ENCODE assay signal across 8 cellular contexts in genomic region chr9:120579139-120579749, GRCh38. TPM values are rescaled to one million over a fixed set of nuclear protein-coding genes. Genes with fewer than 3 reads are reported as not detected.
A peak's percentile ranks its signal among the peaks of the same experiment; 100 is the strongest.
DNase-seq lines count a peak whose midpoint lies in the region; ATAC-seq and TF ChIP-seq lines count a peak whose summit lies in the region.

No MANE protein-coding gene starts in this region.

- peak overlapping the region; percentile 62 to 86 (median 76) for H3K27ac ChIP-seq in Peyer's patch

- ATAC-seq in Right ventricle myocardium superior (ENCODE audit: poor library complexity) (peak; percentile 4), natural killer cell (no peak), HG03175 (IDR thresholded peaks at IDR 0.05; ENCODE audit: unreplicated experiment) (no peak), GM21360 (IDR thresholded peaks at IDR 0.05; ENCODE audit: unreplicated experiment) (no peak)

- H3K27me3 Mint-ChIP-seq in natural killer cell (ENCODE audit: low read depth in 2 of 2): no peaks in the 10 kb centered on the region

- peak overlapping the region; percentile 92 to 95 for H3K27ac Mint-ChIP-seq in natural killer cell

- TF ChIP-seq POLR2A in Peyer's patch (IDR thresholded peaks at IDR 0.05): no peak

- H3K9me3 Mint-ChIP-seq in natural killer cell: no peaks in the 10 kb centered on the region

- peaks cover 0 to 12% (median 5%) of the 10 kb centered on the region in 4 donors for H3K4me1 ChIP-seq in Peyer's patch
- no peaks in the 10 kb centered on the region for H3K4me1 ChIP-seq in endocrine pancreas (ENCODE audit: control insufficient read depth, insufficient read depth, low read length)

- H3K36me3 Mint-ChIP-seq in natural killer cell: no peaks in the 10 kb centered on the region

- peak overlapping the region; percentile 45 for H3K9ac ChIP-seq in endocrine pancreas (ENCODE audit: control insufficient read depth, insufficient read depth, low read length)

- peak overlapping the region; percentile 73 to 98 (median 93) for H3K4me3 ChIP-seq in Peyer's patch
- H3K4me3 ChIP-seq in endocrine pancreas (ENCODE audit: control insufficient read depth, insufficient read depth, low read length): peak overlapping the region; percentile 70

- TF ChIP-seq CTCF in Peyer's patch (IDR thresholded peaks at IDR 0.05) (no peak), natural killer cell (IDR thresholded peaks at IDR 0.05) (no peak)

- no peak for DNase-seq in Right ventricle myocardium superior
- DNase-seq in cardiac septum (ENCODE audit: low spot score): no peak
- no peak for DNase-seq in Peyer's patch
- no peak for DNase-seq in natural killer cell
- DNase-seq in NCI-H1105 (lab: John Stamatoyannopoulos, UW): no peak

- peak overlapping the region; percentile 96 for H3K4me3 Mint-ChIP-seq in natural killer cell

- peaks cover 0 to 4% (median 0%) of the 10 kb centered on the region in 4 donors for H3K9me3 ChIP-seq in Peyer's patch
- H3K9me3 ChIP-seq in endocrine pancreas (ENCODE audit: control insufficient read depth, low read length): no peaks in the 10 kb centered on the region

- H3K27me3 ChIP-seq in Peyer's patch (no peaks in the 10 kb centered on the region), endocrine pancreas (ENCODE audit: control insufficient read depth, insufficient read depth, low read length) (no peaks in the 10 kb centered on the region)

- H3K36me3 ChIP-seq in Peyer's patch (no peaks in the 10 kb centered on the region), endocrine pancreas (ENCODE audit: control insufficient read depth, insufficient read depth, low read length) (no peaks in the 10 kb centered on the region)

- intact Hi-C loops in Right ventricle myocardium superior (cut with DNase I) (no loop called here), cardiac septum (cut with DNase I) (no loop called here), natural killer cell (cut with micrococcal nuclease) (no loop called here)

- peaks cover 29 to 45% of the 10 kb centered on the region in 2 donors for H3K4me1 Mint-ChIP-seq in natural killer cell

RNA-seq across cellular contexts. Expression of gene CDK5RAP2, which starts 0.7 kb away (rescaled TPM):
- 74.0 TPM for total RNA-seq in Right ventricle myocardium superior
- 48.2 TPM for total RNA-seq in cardiac septum
- 100 to 1,000 TPM in 1 of 4 donors, 10 to 100 TPM in 3; 27.3 to 158 (median 45.1) TPM for total RNA-seq in Peyer's patch
- total RNA-seq in natural killer cell: 10 to 100 TPM; 81.5 to 95.7 (median 82.4) TPM
